ENCODE assay signal across 10 cellular contexts in genomic region chr2:65349863-65350262, GRCh38.
DNase-seq lines count a peak whose midpoint lies in the region; ATAC-seq and TF ChIP-seq lines count a peak whose summit lies in the region.
"Had no signal": no experiment of that assay in that cellular context is flagged by ENCODE, and none has a peak within 500 bp of the region (broad histone marks: within the 10 kb centered on the region; RNA-seq: fewer than 3 reads in every experiment).

No MANE protein-coding gene starts in this region.

- TF ChIP-seq CTCF in fibroblast of mammary gland (conservative IDR thresholded peaks at IDR 0.05; ENCODE audit: control insufficient read depth, insufficient read depth, low read depth, low read length) (no peak), smooth muscle cell (IDR thresholded peaks at IDR 0.05; ENCODE audit: borderline replicate concordance, insufficient read depth, poor library complexity, severe bottlenecking) (no peak)

- peaks cover 4 to 20% of the 10 kb centered on the region in 2 donors for H3K27me3 Mint-ChIP-seq in natural killer cell treated with Interleukin-12 subunit alpha and Interleukin-12 subunit beta and Interleukin-15 and Interleukin-18, amount 100 ng/mL, for 72 hours
- no peaks in the 10 kb centered on the region for H3K27me3 Mint-ChIP-seq in activated CD4-positive, alpha-beta T cell treated with anti-CD3 and anti-CD28 coated beads, Interleukin-2, amount 10 ng/mL, durations not matched to agents 7 days and 5 days

- no peak for ATAC-seq in natural killer cell treated with Interleukin-12 subunit alpha and Interleukin-12 subunit beta and Interleukin-15 and Interleukin-18, amount 100 ng/mL, for 72 hours
- no peak for ATAC-seq in GM21526 (IDR thresholded peaks at IDR 0.05; ENCODE audit: low FRiP score, unreplicated experiment)

- H3K9me3 ChIP-seq in smooth muscle cell (replicated peaks; ENCODE audit: low read depth) = no peaks in the 10 kb centered on the region

- H2AFZ ChIP-seq in smooth muscle cell (ENCODE audit: low read depth) = no peak overlapping the region

- H3K36me3 Mint-ChIP-seq in natural killer cell treated with Interleukin-12 subunit alpha and Interleukin-12 subunit beta and Interleukin-15 and Interleukin-18, amount 100 ng/mL, for 72 hours = peaks cover 4% of the 10 kb centered on the region
- H3K36me3 Mint-ChIP-seq in activated CD4-positive, alpha-beta T cell treated with anti-CD3 and anti-CD28 coated beads, Interleukin-2, amount 10 ng/mL, durations not matched to agents 7 days and 5 days (ENCODE audit: low read depth) = peaks cover 4% of the 10 kb centered on the region

- H3K4me3 ChIP-seq in fibroblast of mammary gland (ENCODE audit: control insufficient read depth, low read depth, low read length) = no peak overlapping the region
- no peak overlapping the region for H3K4me3 ChIP-seq in smooth muscle cell

- H3K9me3 Mint-ChIP-seq in natural killer cell treated with Interleukin-12 subunit alpha and Interleukin-12 subunit beta and Interleukin-15 and Interleukin-18, amount 100 ng/mL, for 72 hours = no peaks in the 10 kb centered on the region
- peaks cover 2% of the 10 kb centered on the region for H3K9me3 Mint-ChIP-seq in activated CD4-positive, alpha-beta T cell treated with anti-CD3 and anti-CD28 coated beads, Interleukin-2, amount 10 ng/mL, durations not matched to agents 7 days and 5 days
- H3K9me3 Mint-ChIP-seq: memory B cell had no signal

- no peak for TF ChIP-seq RAD21 in Ishikawa (IDR thresholded peaks at IDR 0.05; ENCODE audit: low read depth)

- POLR2A ChIA-PET in activated CD4-positive, alpha-beta T cell treated with anti-CD3 and anti-CD28 coated beads, Interleukin-2, amount 10 ng/mL, durations not matched to agents 7 days and 5 days (lab: Charles Lee) = no interaction called here

- WGBS in smooth muscle cell (ENCODE audit: low lambda C conversion rate) = 10% methylated on average over 4 of the region's 4 CpGs

- peak overlapping the region; percentile 13 for H3K9ac ChIP-seq in smooth muscle cell (ENCODE audit: low read depth)

- no peak for TF ChIP-seq EP300 in Ishikawa (IDR thresholded peaks at IDR 0.05; ENCODE audit: borderline replicate concordance)

- no peak overlapping the region for H3K27ac Mint-ChIP-seq in natural killer cell treated with Interleukin-12 subunit alpha and Interleukin-12 subunit beta and Interleukin-15 and Interleukin-18, amount 100 ng/mL, for 72 hours
- no peak overlapping the region for H3K27ac Mint-ChIP-seq in activated CD4-positive, alpha-beta T cell treated with anti-CD3 and anti-CD28 coated beads, Interleukin-2, amount 10 ng/mL, durations not matched to agents 7 days and 5 days
- H3K27ac Mint-ChIP-seq: memory B cell had no signal

- CTCF ChIA-PET in activated CD4-positive, alpha-beta T cell treated with anti-CD3 and anti-CD28 coated beads, Interleukin-2, amount 10 ng/mL, durations not matched to agents 7 days and 5 days (lab: Charles Lee) = interaction anchor here (1.5 kb wide), 1 partner anchor 9 kb away, joined by 4 read pairs; no protein-coding TSS in a partner anchor

- peak overlapping the region; percentile 68 for H3K27ac ChIP-seq in smooth muscle cell (ENCODE audit: low read depth)

- H3K27me3 ChIP-seq in smooth muscle cell (ENCODE audit: low read depth) = no peaks in the 10 kb centered on the region

- peaks cover 30% of the 10 kb centered on the region for H3F3A ChIP-seq in smooth muscle cell (ENCODE audit: low read depth)

- DNase-seq in fibroblast of mammary gland (ENCODE audit: low read depth) (peak; percentile 85), smooth muscle cell (lab: John Stamatoyannopoulos, UW; ENCODE audit: unreplicated experiment) (no peak)
- DNase-seq in natural killer cell treated with Interleukin-12 subunit alpha and Interleukin-12 subunit beta and Interleukin-15 and Interleukin-18, amount 100 ng/mL, for 72 hours (ENCODE audit: low spot score) = no peak
- DNase-seq in activated CD4-positive, alpha-beta T cell treated with anti-CD3 and anti-CD28 coated beads for 48 hours = no peak
- no peak for DNase-seq in activated CD4-positive, alpha-beta T cell treated with anti-CD3 and anti-CD28 coated beads, Interleukin-2, amount 10 ng/mL, durations not matched to agents 7 days and 5 days
- DNase-seq: GOT3 had no signal

- H3K4me2 ChIP-seq in smooth muscle cell = peak overlapping the region; percentile 81

- peaks cover 72% of the 10 kb centered on the region for H3K79me2 ChIP-seq in smooth muscle cell (ENCODE audit: low read depth)

- no peak overlapping the region for H3K4me3 Mint-ChIP-seq in natural killer cell treated with Interleukin-12 subunit alpha and Interleukin-12 subunit beta and Interleukin-15 and Interleukin-18, amount 100 ng/mL, for 72 hours
- no peak overlapping the region for H3K4me3 Mint-ChIP-seq in activated CD4-positive, alpha-beta T cell treated with anti-CD3 and anti-CD28 coated beads, Interleukin-2, amount 10 ng/mL, durations not matched to agents 7 days and 5 days
- H3K4me3 Mint-ChIP-seq: memory B cell had no signal

- peaks cover 88% of the 10 kb centered on the region for H4K20me1 ChIP-seq in smooth muscle cell (ENCODE audit: low read depth)

- H3K4me1 ChIP-seq in smooth muscle cell (ENCODE audit: low read depth) = peaks cover 56% of the 10 kb centered on the region

- H3K4me1 Mint-ChIP-seq in natural killer cell treated with Interleukin-12 subunit alpha and Interleukin-12 subunit beta and Interleukin-15 and Interleukin-18, amount 100 ng/mL, for 72 hours (ENCODE audit: low read depth in 2 of 2) = peaks cover 26 to 40% of the 10 kb centered on the region in 2 donors
- peaks cover 20% of the 10 kb centered on the region for H3K4me1 Mint-ChIP-seq in activated CD4-positive, alpha-beta T cell treated with anti-CD3 and anti-CD28 coated beads, Interleukin-2, amount 10 ng/mL, durations not matched to agents 7 days and 5 days

- no peaks in the 10 kb centered on the region for H3K36me3 ChIP-seq in smooth muscle cell (ENCODE audit: low read depth)

TF ChIP-seq in Ishikawa, 13 proteins besides CTCF, POLR2A, EP300 and RAD21:
- no peak for TF ChIP-seq CREB1 (IDR thresholded peaks at IDR 0.05; ENCODE audit: low read depth)
- TF ChIP-seq YY1 (IDR thresholded peaks at IDR 0.05; ENCODE audit: low read depth) = no peak
- no peak for TF ChIP-seq EGR1 (IDR thresholded peaks at IDR 0.05)
- no peak for TF ChIP-seq USF1 (IDR thresholded peaks at IDR 0.05)
- no peak for TF ChIP-seq TAF1 (IDR thresholded peaks at IDR 0.05; ENCODE audit: low read depth)
- peak; percentile 58 for TF ChIP-seq NFIC (IDR thresholded peaks at IDR 0.05)
- TF ChIP-seq FOXM1 (IDR thresholded peaks at IDR 0.05; ENCODE audit: borderline replicate concordance, low read depth) = no peak

TF ChIP-seq in PFSK-1, 5 proteins besides CTCF, POLR2A, EP300 and RAD21:
- TF ChIP-seq FOXP2 (optimal IDR thresholded peaks at IDR 0.05; ENCODE audit: borderline replicate concordance, extremely low read depth, extremely low read length, insufficient read depth) = no peak
- TF ChIP-seq REST (IDR thresholded peaks at IDR 0.05; ENCODE audit: insufficient read depth in 1 of 2, low read depth in 2 of 2, low read length in 2 of 2) = no peak
- no peak for TF ChIP-seq TAF1 (IDR thresholded peaks at IDR 0.05; ENCODE audit: borderline replicate concordance, insufficient read depth, low read length)
- no peak for TF ChIP-seq POLR2AphosphoS5 (IDR thresholded peaks at IDR 0.05; ENCODE audit: low read depth, low read length)
- TF ChIP-seq SIN3A (IDR thresholded peaks at IDR 0.05; ENCODE audit: borderline replicate concordance, insufficient read depth, low read length) = peak; percentile 76; the same call in 1 of the 2 replicates
